In genomic region chr10:117137911-117138642, GRCh38 we compare ENCODE assay signal across 12 cellular contexts. TPM values are rescaled to one million over a fixed set of nuclear protein-coding genes. Genes with fewer than 3 reads are reported as not detected.
DNase-seq lines count a peak whose midpoint lies in the region; ATAC-seq and TF ChIP-seq lines count a peak whose summit lies in the region.
"Had no signal": no experiment of that assay in that cellular context is flagged by ENCODE, and none has a peak within 500 bp of the region (broad histone marks: within the 10 kb centered on the region; RNA-seq: fewer than 3 reads in every experiment).

Gene VAX1 (minus strand): TSS chr10:117138270. CDS start chr10:117138056, 214 bp downstream.

- DNase-seq in activated naive CD8-positive, alpha-beta T cell treated with anti-CD3 and anti-CD28 coated beads, Interleukin-2, amount 50 U/mL, for 24 hours: no peak
- DNase-seq in astrocyte of the hippocampus (ENCODE audit: low read depth, low spot score) (peak; percentile 53), lower leg skin (ENCODE audit: low spot score in 2 of 2) (no peak), transverse colon (no peak), SK-N-DZ (ENCODE audit: low spot score) (no peak), natural killer cell (no peak)
- DNase-seq: activated naive CD4-positive, alpha-beta T cell; NCI-H510A treated with DMSO at 0.1 percent for 48 hours; uterus had no signal

- peaks cover 27% of the 10 kb centered on the region for H3K4me1 Mint-ChIP-seq in activated naive CD8-positive, alpha-beta T cell (ENCODE audit: low read depth)
- H3K4me1 Mint-ChIP-seq in activated naive CD8-positive, alpha-beta T cell treated with anti-CD3 and anti-CD28 coated beads, Interleukin-2, amount 50 U/mL, for 24 hours: peaks cover 13% of the 10 kb centered on the region
- H3K4me1 Mint-ChIP-seq in natural killer cell: peaks cover 0 to 4% of the 10 kb centered on the region in 2 donors

- intact Hi-C loops in lower leg skin (cut with DNase I; ENCODE audit: low total_unique reads): no loop called here
- intact Hi-C loops in transverse colon (cut with DNase I; ENCODE audit: low total_unique reads): no loop called here
- intact Hi-C loops in natural killer cell (cut with micrococcal nuclease): no loop called here

- H3K9me3 Mint-ChIP-seq in activated naive CD8-positive, alpha-beta T cell (ENCODE audit: low read depth): no peaks in the 10 kb centered on the region
- no peaks in the 10 kb centered on the region for H3K9me3 Mint-ChIP-seq in activated naive CD8-positive, alpha-beta T cell treated with anti-CD3 and anti-CD28 coated beads, Interleukin-2, amount 50 U/mL, for 24 hours
- H3K9me3 Mint-ChIP-seq in natural killer cell: no peaks in the 10 kb centered on the region
- H3K9me3 Mint-ChIP-seq: natural killer cell treated with Interleukin-12 subunit alpha and Interleukin-12 subunit beta and Interleukin-15 and Interleukin-18, amount 100 ng/mL, for 72 hours had no signal

- H3K36me3 ChIP-seq in transverse colon: no peaks in the 10 kb centered on the region
- H3K36me3 ChIP-seq: uterus had no signal

- in situ Hi-C loops in transverse colon (cut with MboI; ENCODE audit: low pct_ligation_motif_present in 1 of 4, low pct_unique_long_range_greater_than_20kb in 1 of 4, low sequenced_read_pairs in 3 of 4): no loop called here

- peak within 1 kb of the TSS; percentile 63 for H3K4me3 Mint-ChIP-seq in activated naive CD8-positive, alpha-beta T cell
- H3K4me3 Mint-ChIP-seq in activated naive CD8-positive, alpha-beta T cell treated with anti-CD3 and anti-CD28 coated beads, Interleukin-2, amount 50 U/mL, for 24 hours: no peak within 1 kb of the TSS
- no peak within 1 kb of the TSS for H3K4me3 Mint-ChIP-seq in natural killer cell
- H3K4me3 Mint-ChIP-seq: natural killer cell treated with Interleukin-12 subunit alpha and Interleukin-12 subunit beta and Interleukin-15 and Interleukin-18, amount 100 ng/mL, for 72 hours had no signal

- peaks cover 42% of the 10 kb centered on the region for H3K27me3 Mint-ChIP-seq in activated naive CD8-positive, alpha-beta T cell
- peaks cover 73% of the 10 kb centered on the region for H3K27me3 Mint-ChIP-seq in activated naive CD8-positive, alpha-beta T cell treated with anti-CD3 and anti-CD28 coated beads, Interleukin-2, amount 50 U/mL, for 24 hours
- H3K27me3 Mint-ChIP-seq in natural killer cell (ENCODE audit: low read depth in 2 of 2): peaks cover 51 to 58% of the 10 kb centered on the region in 2 donors

- no peaks in the 10 kb centered on the region for H3K36me3 Mint-ChIP-seq in activated naive CD8-positive, alpha-beta T cell
- no peaks in the 10 kb centered on the region for H3K36me3 Mint-ChIP-seq in activated naive CD8-positive, alpha-beta T cell treated with anti-CD3 and anti-CD28 coated beads, Interleukin-2, amount 50 U/mL, for 24 hours (ENCODE audit: low read depth)
- peaks cover 7% of the 10 kb centered on the region for H3K36me3 Mint-ChIP-seq in natural killer cell

- peaks cover 98% of the 10 kb centered on the region for H3K27me3 ChIP-seq in transverse colon

- TF ChIP-seq POLR2A in lower leg skin (IDR thresholded peaks at IDR 0.05): no peak
- TF ChIP-seq POLR2A in transverse colon (IDR thresholded peaks at IDR 0.05): no peak

- H3K4me3 ChIP-seq in lower leg skin (ENCODE audit: low read depth, poor library complexity, severe bottlenecking) (peak within 1 kb of the TSS; percentile 7), transverse colon (peak within 1 kb of the TSS in 3 of 4 donors; percentile 13 to 53 (median 29))
- H3K4me3 ChIP-seq: uterus had no signal

- H3K4me1 ChIP-seq in transverse colon: peaks cover 6 to 36% (median 30%) of the 10 kb centered on the region in 4 donors

- WGBS in lower leg skin, 2 donors: 3 to 6% methylated on average over 60 to 62 of the region's 65 CpGs
- WGBS in transverse colon (ENCODE audit: low coverage in 1 of 2), 2 donors: 7 to 19% methylated on average over 21 to 64 of the region's 65 CpGs

- TF ChIP-seq CTCF in lower leg skin (IDR thresholded peaks at IDR 0.05) (no peak), transverse colon (IDR thresholded peaks at IDR 0.05) (no peak), natural killer cell (IDR thresholded peaks at IDR 0.05) (no peak)

- no peak within 1 kb of the TSS for H3K27ac Mint-ChIP-seq in activated naive CD8-positive, alpha-beta T cell
- H3K27ac Mint-ChIP-seq in activated naive CD8-positive, alpha-beta T cell treated with anti-CD3 and anti-CD28 coated beads, Interleukin-2, amount 50 U/mL, for 24 hours: no peak within 1 kb of the TSS
- no peak within 1 kb of the TSS for H3K27ac Mint-ChIP-seq in natural killer cell
- H3K27ac Mint-ChIP-seq: natural killer cell treated with Interleukin-12 subunit alpha and Interleukin-12 subunit beta and Interleukin-15 and Interleukin-18, amount 100 ng/mL, for 72 hours had no signal

- H3K27ac ChIP-seq in transverse colon: no peak within 1 kb of the TSS
- H3K27ac ChIP-seq: uterus had no signal

- H3K9me3 ChIP-seq in transverse colon: no peaks in the 10 kb centered on the region
- H3K9me3 ChIP-seq: uterus had no signal

- TF ChIP-seq EP300 in transverse colon (IDR thresholded peaks at IDR 0.05; ENCODE audit: low read depth): no peak

- no peak for ATAC-seq in activated naive CD8-positive, alpha-beta T cell treated with anti-CD3 and anti-CD28 coated beads, Interleukin-2, amount 50 U/mL, for 24 hours
- ATAC-seq in GM18873 (IDR thresholded peaks at IDR 0.05; ENCODE audit: low FRiP score, unreplicated experiment) (no peak), natural killer cell (no peak)
- ATAC-seq: natural killer cell treated with Interleukin-12 subunit alpha and Interleukin-12 subunit beta and Interleukin-15 and Interleukin-18, amount 100 ng/mL, for 72 hours had no signal

RNA-seq across cellular contexts. Expression of gene VAX1, which starts in this region (rescaled TPM):
- total RNA-seq in lower leg skin: not detected
- not detected for total RNA-seq in transverse colon
- not detected in 2 replicates for polyA plus RNA-seq in SK-N-DZ (2014; cell fraction: cytosol; rRNA removed)
- polyA plus RNA-seq in SK-N-DZ (2014; cell fraction: nucleus; rRNA removed): not detected in 2 replicates
- total RNA-seq in natural killer cell: not detected
- total RNA-seq: natural killer cell treated with Interleukin-12 subunit alpha and Interleukin-12 subunit beta and Interleukin-15 and Interleukin-18, amount 100 ng/mL, for 72 hours; uterus had no signal
